In the genomic region with DNA sequence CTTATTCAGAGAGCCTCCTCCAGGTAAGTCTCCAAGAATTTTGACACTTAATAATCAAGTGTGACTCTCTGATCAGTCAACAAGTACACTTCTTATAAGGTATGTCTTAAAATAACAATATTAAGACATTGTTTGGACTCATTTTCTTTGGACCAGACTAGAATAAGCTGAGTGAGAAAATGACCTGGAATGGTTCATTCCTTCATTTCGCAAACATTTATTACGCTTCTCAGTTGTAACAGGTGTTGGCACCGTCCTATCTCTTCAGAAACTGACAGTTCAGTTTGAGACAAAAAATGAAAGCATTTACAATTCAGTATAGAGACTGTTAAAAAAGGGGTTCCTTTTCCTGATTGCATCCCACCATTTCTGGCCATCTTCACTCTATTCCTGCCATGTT, we compare ENCODE assay signal across 35 cellular contexts. TPM values are rescaled to one million over a fixed set of nuclear protein-coding genes. Genes with fewer than 3 reads are reported as not detected.
A peak's percentile ranks its signal among the peaks of the same experiment; 100 is the strongest.
DNase-seq lines count a peak whose midpoint lies in the region; ATAC-seq and TF ChIP-seq lines count a peak whose summit lies in the region.
"Had no signal": no experiment of that assay in that cellular context is flagged by ENCODE, and none has a peak within 500 bp of the region (broad histone marks: within the 10 kb centered on the region; RNA-seq: fewer than 3 reads in every experiment).

No MANE protein-coding gene starts in this region.

- ATAC-seq in thoracic aorta (ENCODE audit: insufficient number of reproducible peaks, low FRiP score, low read depth), result no peak
- no peak for ATAC-seq in GM19467 (IDR thresholded peaks at IDR 0.05; ENCODE audit: unreplicated experiment)
- ATAC-seq in T-helper 17 cell, result no peak
- ATAC-seq: activated naive CD8-positive, alpha-beta T cell treated with anti-CD3 and anti-CD28 coated beads, Interleukin-2, amount 50 U/mL, for 24 hours; naive thymus-derived CD4-positive, alpha-beta T cell; psoas muscle; stimulated activated memory B cell treated with anti-CD40 and anti-IgM and Interleukin-4, amounts not matched to agents 10 μg/mL and 1 μg/mL and 100 μg/mL, for 72 hours had no signal

- H2BK5ac ChIP-seq in mesenchymal stem cell (ENCODE audit: low read depth, low read length, poor library complexity, severe bottlenecking), result no peak overlapping the region

- H3K4me3 ChIP-seq in choroid plexus epithelial cell (ENCODE audit: low read depth, low read length), result no peak overlapping the region
- no peak overlapping the region for H3K4me3 ChIP-seq in mesenchymal stem cell (ENCODE audit: insufficient read depth in 1 of 2, low read depth in 1 of 2, low read length in 2 of 2)
- peak overlapping the region; percentile 10 for H3K4me3 ChIP-seq in thoracic aorta
- H3K4me3 ChIP-seq: psoas muscle had no signal

- no peaks in the 10 kb centered on the region for H3K36me3 Mint-ChIP-seq in activated CD4-positive, alpha-beta T cell treated with anti-CD3 and anti-CD28 coated beads, Interleukin-2, amount 10 ng/mL, durations not matched to agents 24 days and 14 days (ENCODE audit: low read depth)
- H3K36me3 Mint-ChIP-seq in T-helper 17 cell (ENCODE audit: low read depth), result peaks cover 5% of the 10 kb centered on the region

- no peak overlapping the region for H3K23ac ChIP-seq in mesenchymal stem cell (ENCODE audit: low read length in 2 of 2)

- no peak overlapping the region for H3K4me3 Mint-ChIP-seq in activated CD4-positive, alpha-beta T cell treated with anti-CD3 and anti-CD28 coated beads, Interleukin-2, amount 10 ng/mL, durations not matched to agents 24 days and 14 days
- no peak overlapping the region for H3K4me3 Mint-ChIP-seq in T-helper 17 cell
- H3K4me3 Mint-ChIP-seq: activated naive CD8-positive, alpha-beta T cell treated with anti-CD3 and anti-CD28 coated beads, Interleukin-2, amount 50 U/mL, for 24 hours; brain; naive thymus-derived CD4-positive, alpha-beta T cell; stimulated activated memory B cell treated with anti-CD40 and anti-IgM and Interleukin-4, amounts not matched to agents 10 μg/mL and 1 μg/mL and 100 μg/mL, for 72 hours had no signal

- H3K27ac ChIP-seq in mesenchymal stem cell (ENCODE audit: low read length, poor library complexity, severe bottlenecking), result peak overlapping the region; percentile 23
- H3K27ac ChIP-seq in thoracic aorta, result peak overlapping the region in 1 of 2 donors; percentile 46
- H3K27ac ChIP-seq: neutrophil had no signal

- no peak overlapping the region for H4K8ac ChIP-seq in mesenchymal stem cell (ENCODE audit: low read length)

- H3K27me3 Mint-ChIP-seq in activated CD4-positive, alpha-beta T cell treated with anti-CD3 and anti-CD28 coated beads, Interleukin-2, amount 10 ng/mL, durations not matched to agents 24 days and 14 days, result peaks cover 1% of the 10 kb centered on the region
- H3K27me3 Mint-ChIP-seq in T-helper 17 cell, result no peaks in the 10 kb centered on the region
- H3K27me3 Mint-ChIP-seq: activated naive CD8-positive, alpha-beta T cell treated with anti-CD3 and anti-CD28 coated beads, Interleukin-2, amount 50 U/mL, for 24 hours; brain; naive thymus-derived CD4-positive, alpha-beta T cell; stimulated activated memory B cell treated with anti-CD40 and anti-IgM and Interleukin-4, amounts not matched to agents 10 μg/mL and 1 μg/mL and 100 μg/mL, for 72 hours had no signal

- TF ChIP-seq CTCF in choroid plexus epithelial cell (conservative IDR thresholded peaks at IDR 0.05; ENCODE audit: low read depth, low read length) (no peak), thoracic aorta (IDR thresholded peaks at IDR 0.05) (no peak)

- peaks cover 4% of the 10 kb centered on the region for H3K9me3 ChIP-seq in mesenchymal stem cell (ENCODE audit: control insufficient read depth, low read length)
- H3K9me3 ChIP-seq in thoracic aorta, result no peaks in the 10 kb centered on the region
- no peaks in the 10 kb centered on the region for H3K9me3 ChIP-seq in T-helper 17 cell (ENCODE audit: control insufficient read depth, low read length, poor library complexity, severe bottlenecking)
- H3K9me3 ChIP-seq: neutrophil had no signal

- no peak overlapping the region for H4K91ac ChIP-seq in mesenchymal stem cell (ENCODE audit: low read length)

- no peaks in the 10 kb centered on the region for H3K27me3 ChIP-seq in mesenchymal stem cell (ENCODE audit: control insufficient read depth in 1 of 2, insufficient read depth in 1 of 2, low read length in 2 of 2)
- no peaks in the 10 kb centered on the region for H3K27me3 ChIP-seq in thoracic aorta (replicated peaks; ENCODE audit: insufficient read depth)
- H3K27me3 ChIP-seq: neutrophil had no signal

- H3K4ac ChIP-seq in mesenchymal stem cell (ENCODE audit: low read depth in 1 of 2, low read length in 2 of 2), result no peak overlapping the region

- H3K36me3 ChIP-seq in mesenchymal stem cell (ENCODE audit: control insufficient read depth in 1 of 2, insufficient read depth in 2 of 2, low read depth in 1 of 2, low read length in 2 of 2), result no peaks in the 10 kb centered on the region
- no peaks in the 10 kb centered on the region for H3K36me3 ChIP-seq in thoracic aorta
- H3K36me3 ChIP-seq: neutrophil had no signal

- H2AFZ ChIP-seq in mesenchymal stem cell (ENCODE audit: low read depth, low read length), result no peak overlapping the region

- no peaks in the 10 kb centered on the region for H3K4me1 ChIP-seq in mesenchymal stem cell (ENCODE audit: control insufficient read depth, insufficient read depth, low read depth, low read length)
- H3K4me1 ChIP-seq in thoracic aorta (ENCODE audit: control insufficient read depth in 1 of 2, low read depth in 2 of 2), result peaks cover 17 to 44% of the 10 kb centered on the region in 2 donors

- no peak overlapping the region for H3K27ac Mint-ChIP-seq in activated CD4-positive, alpha-beta T cell treated with anti-CD3 and anti-CD28 coated beads, Interleukin-2, amount 10 ng/mL, durations not matched to agents 24 days and 14 days
- H3K27ac Mint-ChIP-seq in T-helper 17 cell, result no peak overlapping the region
- H3K27ac Mint-ChIP-seq: activated naive CD8-positive, alpha-beta T cell treated with anti-CD3 and anti-CD28 coated beads, Interleukin-2, amount 50 U/mL, for 24 hours; naive thymus-derived CD4-positive, alpha-beta T cell; stimulated activated memory B cell treated with anti-CD40 and anti-IgM and Interleukin-4, amounts not matched to agents 10 μg/mL and 1 μg/mL and 100 μg/mL, for 72 hours had no signal

- peaks cover 4% of the 10 kb centered on the region for H3K4me1 Mint-ChIP-seq in activated CD4-positive, alpha-beta T cell treated with anti-CD3 and anti-CD28 coated beads, Interleukin-2, amount 10 ng/mL, durations not matched to agents 24 days and 14 days
- H3K4me1 Mint-ChIP-seq in T-helper 17 cell, result peaks cover 12% of the 10 kb centered on the region
- H3K4me1 Mint-ChIP-seq: activated naive CD8-positive, alpha-beta T cell treated with anti-CD3 and anti-CD28 coated beads, Interleukin-2, amount 50 U/mL, for 24 hours; stimulated activated memory B cell treated with anti-CD40 and anti-IgM and Interleukin-4, amounts not matched to agents 10 μg/mL and 1 μg/mL and 100 μg/mL, for 72 hours had no signal

- intact Hi-C loops in activated CD4-positive, alpha-beta T cell treated with anti-CD3 and anti-CD28 coated beads, Interleukin-2, amount 10 ng/mL, durations not matched to agents 24 days and 14 days (cut with micrococcal nuclease), result no loop called here

- H3K9ac ChIP-seq in mesenchymal stem cell (ENCODE audit: low read length), result peak overlapping the region; percentile 11

- H3K14ac ChIP-seq in mesenchymal stem cell (ENCODE audit: low read length in 2 of 2), result no peak overlapping the region

- H3K4me2 ChIP-seq in mesenchymal stem cell (ENCODE audit: low read length, poor library complexity, severe bottlenecking), result no peak overlapping the region

- 100% methylated on average over 3 of the region's 3 CpGs for WGBS in mesenchymal stem cell

- no peaks in the 10 kb centered on the region for H3K9me3 Mint-ChIP-seq in activated CD4-positive, alpha-beta T cell treated with anti-CD3 and anti-CD28 coated beads, Interleukin-2, amount 10 ng/mL, durations not matched to agents 24 days and 14 days

- no peak overlapping the region for H2BK15ac ChIP-seq in mesenchymal stem cell (ENCODE audit: low read depth, poor library complexity, severe bottlenecking)

- peak; percentile 15 for DNase-seq in activated CD4-positive, alpha-beta T cell treated with anti-CD3 and anti-CD28 coated beads, Interleukin-2, amount 10 ng/mL, durations not matched to agents 24 days and 14 days
- no peak for DNase-seq in activated CD4-positive, alpha-beta T cell treated with anti-CD3 and anti-CD28 coated beads for 48 hours
- DNase-seq in choroid plexus epithelial cell (ENCODE audit: low read depth), result peak; percentile 35
- DNase-seq in mesenchymal stem cell, result no peak
- DNase-seq in thoracic aorta (ENCODE audit: low spot score), result no peak
- DNase-seq in COR-L47 (lab: John Stamatoyannopoulos, UW), result no peak
- DNase-seq in T-helper 17 cell, result no peak
- DNase-seq: activated CD4-positive, alpha-beta T cell treated with anti-CD3 and anti-CD28 coated beads, Interleukin-2, amount 50 U/mL, for 4 hours; activated CD4-positive, CD25-positive, alpha-beta regulatory T cell; activated gamma-delta T cell treated with Interleukin-2 at 50 U/mL for 16 hours; activated naive CD8-positive, alpha-beta T cell treated with anti-CD3 and anti-CD28 coated beads, Interleukin-2, amount 50 U/mL, for 24 hours; activated T-cell treated with anti-CD3 and anti-CD28 coated beads, Interleukin-2, amount 50 U/mL, for 48 hours; cerebellar nuclear complex; KBM-7; midbrain; naive thymus-derived CD4-positive, alpha-beta T cell; NCI-H1092; NCI-H1694 treated with DMSO at 0.1 percent for 48 hours; NCI-H446; NCI-H748 treated with DMSO at 0.1 percent for 48 hours; psoas muscle; substantia nigra had no signal

- no peak overlapping the region for H2BK12ac ChIP-seq in mesenchymal stem cell (ENCODE audit: low read length in 2 of 2)

- no peak overlapping the region for H2AK5ac ChIP-seq in mesenchymal stem cell (ENCODE audit: low read length, severe bottlenecking)

- H2BK120ac ChIP-seq in mesenchymal stem cell (ENCODE audit: low read depth, low read length), result no peak overlapping the region

- no peak overlapping the region for H3K18ac ChIP-seq in mesenchymal stem cell (ENCODE audit: low read depth in 1 of 2, low read length in 2 of 2)

- no peaks in the 10 kb centered on the region for H3K79me1 ChIP-seq in mesenchymal stem cell (replicated peaks; ENCODE audit: low read length, poor library complexity, severe bottlenecking)

RNA-seq across cellular contexts. Expression of a gene that starts 46.6 kb away (rescaled TPM):
- total RNA-seq in activated CD4-positive, alpha-beta T cell treated with anti-CD3 and anti-CD28 coated beads, Interleukin-2, amount 10 ng/mL, durations not matched to agents 24 days and 14 days, result not detected in 2 replicates
- not detected for polyA plus RNA-seq in mesenchymal stem cell (2013, experiment 1 of 2)
- not detected for polyA plus RNA-seq in mesenchymal stem cell (2013, experiment 2 of 2)
- total RNA-seq in thoracic aorta (under 1 TPM in 1 of 2 donors, not detected in 1; 0.14 TPM), T-helper 17 cell (not detected)
- total RNA-seq: A172; Daoy; endothelial cell of umbilical vein; lower leg skin; M059J; naive thymus-derived CD4-positive, alpha-beta T cell; psoas muscle; skeletal muscle tissue; T-helper 1 cell treated with Interleukin-12 subunit alpha and Interleukin-12 subunit beta and Interleukin-4 antibody, amounts not matched to agents 30 ng/mL and 1 ng/mL, for 36 hours; ureter had no signal
- polyA plus RNA-seq: keratinocyte; naive thymus-derived CD4-positive, alpha-beta T cell had no signal

Comparison
In these comparisons a context has a peak if more than half of its experiments do, and no peak if none do; other contexts are left out.
1. DNase-seq: peak in activated CD4-positive, alpha-beta T cell treated with anti-CD3 and anti-CD28 coated beads, Interleukin-2, amount 10 ng/mL, durations not matched to agents 24 days and 14 days (single experiment) and choroid plexus epithelial cell (single experiment); none in activated CD4-positive, alpha-beta T cell treated with anti-CD3 and anti-CD28 coated beads for 48 hours (single experiment), mesenchymal stem cell (single experiment), thoracic aorta (single experiment), COR-L47 (single experiment) and T-helper 17 cell (0 of 3).